In the genomic region with DNA sequence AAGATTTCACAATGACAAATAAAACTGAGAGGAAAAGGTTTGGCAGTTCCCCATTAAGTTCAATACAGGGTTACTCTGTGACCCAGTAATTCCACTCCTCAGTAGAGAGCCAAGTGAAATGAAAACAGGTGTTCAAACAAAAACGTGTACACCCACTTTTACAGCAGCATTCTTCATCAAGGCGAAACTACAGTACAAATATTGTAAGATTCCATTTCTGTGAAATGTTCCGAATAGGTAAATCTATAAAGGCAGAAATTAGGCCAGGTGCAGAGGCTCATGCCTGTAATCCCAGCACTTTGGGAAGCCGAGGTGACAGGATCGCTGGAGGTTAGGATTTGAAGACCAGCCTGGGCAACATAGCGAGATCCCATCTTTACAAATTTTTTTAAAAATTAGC, we compare ENCODE assay signal across 16 cellular contexts. TPM values are rescaled to one million over a fixed set of nuclear protein-coding genes. Genes with fewer than 3 reads are reported as not detected.
DNase-seq lines count a peak whose midpoint lies in the region; ATAC-seq and TF ChIP-seq lines count a peak whose summit lies in the region.
"Had no signal": no experiment of that assay in that cellular context is flagged by ENCODE, and none has a peak within 500 bp of the region (broad histone marks: within the 10 kb centered on the region; RNA-seq: fewer than 3 reads in every experiment).

No MANE protein-coding gene starts in this region.

- no peak for TF ChIP-seq POLR2A in stomach (IDR thresholded peaks at IDR 0.05)

- peaks cover 1% of the 10 kb centered on the region for H3K27me3 Mint-ChIP-seq in endodermal cell (ENCODE audit: insufficient read depth)

- H3K9me3 Mint-ChIP-seq in endodermal cell = peaks cover 2% of the 10 kb centered on the region

- H3K4me1 Mint-ChIP-seq in endodermal cell = peaks cover 15% of the 10 kb centered on the region

- TF ChIP-seq CTCF in endodermal cell (conservative IDR thresholded peaks at IDR 0.05) (no peak), stomach (IDR thresholded peaks at IDR 0.05) (no peak), right atrium auricular region (IDR thresholded peaks at IDR 0.05) (no peak)

- ATAC-seq in GM19035 (IDR thresholded peaks at IDR 0.05; ENCODE audit: unreplicated experiment) = no peak

- no peak overlapping the region for H3K9ac ChIP-seq in endodermal cell (ENCODE audit: extremely low read depth, low read length, poor library complexity, severe bottlenecking)

- 87 to 93% methylated on average over 6 of the region's 6 CpGs for WGBS in endodermal cell (ENCODE audit: insufficient coverage in 1 of 2, insufficient read length in 1 of 2), 2 experiments
- WGBS in stomach, 5 donors = 28 to 56% (median 44%) methylated on average over 6 of the region's 6 CpGs

- H3K4me3 Mint-ChIP-seq in endodermal cell = no peak overlapping the region

- no peaks in the 10 kb centered on the region for H3K36me3 ChIP-seq in endodermal cell (ENCODE audit: control insufficient read depth, insufficient read depth, low read length)
- no peaks in the 10 kb centered on the region for H3K36me3 ChIP-seq in stomach
- H3K36me3 ChIP-seq in right atrium auricular region = no peaks in the 10 kb centered on the region
- H3K36me3 ChIP-seq: brain microvascular endothelial cell, SJSA1, suprapubic skin had no signal

- H3K9me3 ChIP-seq in endodermal cell (ENCODE audit: control insufficient read depth, low read length) = no peaks in the 10 kb centered on the region
- H3K9me3 ChIP-seq in stomach = no peaks in the 10 kb centered on the region
- H3K9me3 ChIP-seq in right atrium auricular region = no peaks in the 10 kb centered on the region
- H3K9me3 ChIP-seq: SJSA1, suprapubic skin had no signal

- peaks cover 4% of the 10 kb centered on the region for H3K4me1 ChIP-seq in endodermal cell (ENCODE audit: control insufficient read depth, insufficient read depth, low read length)
- H3K4me1 ChIP-seq in stomach = peaks cover 38 to 94% (median 59%) of the 10 kb centered on the region in 4 donors
- H3K4me1 ChIP-seq in right atrium auricular region = peaks cover 0 to 33% of the 10 kb centered on the region in 2 donors

- H3K27me3 ChIP-seq in endodermal cell (ENCODE audit: control insufficient read depth, insufficient read depth, low read length, poor library complexity, severe bottlenecking) = no peaks in the 10 kb centered on the region
- peaks cover 0 to under 1% (median 0%) of the 10 kb centered on the region in 3 donors for H3K27me3 ChIP-seq in stomach
- H3K27me3 ChIP-seq in right atrium auricular region = no peaks in the 10 kb centered on the region
- H3K27me3 ChIP-seq: brain microvascular endothelial cell, SJSA1, suprapubic skin had no signal

- H3K4me3 ChIP-seq in endodermal cell (ENCODE audit: low read length) (no peak overlapping the region), stomach (no peak overlapping the region), right atrium auricular region (no peak overlapping the region)
- H3K4me3 ChIP-seq: SJSA1, suprapubic skin had no signal

- peak overlapping the region; percentile 48 for H3K27ac Mint-ChIP-seq in endodermal cell

- TF ChIP-seq EP300 in stomach (IDR thresholded peaks at IDR 0.05) = no peak

- no peaks in the 10 kb centered on the region for H3K36me3 Mint-ChIP-seq in endodermal cell (ENCODE audit: low read depth)

- H3K27ac ChIP-seq in endodermal cell (ENCODE audit: low read depth, low read length) = no peak overlapping the region
- peak overlapping the region; percentile 77 to 88 (median 86) for H3K27ac ChIP-seq in stomach
- H3K27ac ChIP-seq in right atrium auricular region = no peak overlapping the region
- H3K27ac ChIP-seq: brain microvascular endothelial cell, SJSA1, suprapubic skin had no signal

- DNase-seq in NCI-H1105 treated with DMSO at 0.1 percent for 48 hours (lab: John Stamatoyannopoulos, UW) (peak; percentile 24), NCI-H1105 (lab: John Stamatoyannopoulos, UW) (no peak), NCI-H2196 treated with DMSO at 0.1 percent for 48 hours (lab: John Stamatoyannopoulos, UW; ENCODE audit: unreplicated experiment) (peak; percentile 50), endodermal cell (no peak), stomach (peak; percentile 63), right atrium auricular region (ENCODE audit: low spot score) (no peak), NCI-H1436 (lab: John Stamatoyannopoulos, UW) (no peak)
- DNase-seq: activated naive CD4-positive, alpha-beta T cell treated with Interleukin-2 at 50 U/mL for 16 hours; brain microvascular endothelial cell; NCI-H526 had no signal

- intact Hi-C loops in stomach (cut with DNase I; ENCODE audit: low total_unique reads) = no loop called here

RNA-seq across cellular contexts. Expression of a gene that starts 8.9 kb away (rescaled TPM):
- total RNA-seq in endodermal cell (1 to 10 TPM in 1 of 2 donors, under 1 TPM in 1; 0.90 to 2.2 TPM), stomach (100 to 1,000 TPM in 1 of 5 donors, 10 to 100 TPM in 4; 17.3 to 102 (median 46.9) TPM), right atrium auricular region (1 to 10 TPM; 1.1 to 2.7 TPM)
- polyA plus RNA-seq in endodermal cell (2013, experiment 1 of 2) = 15.5 TPM
- 18.2 TPM for polyA plus RNA-seq in endodermal cell (2013, experiment 2 of 2)
- polyA plus RNA-seq in stomach = 100 to 1,000 TPM in 1 of 3 donors, 10 to 100 TPM in 2; 14.2 to 134 (median 44.5) TPM

RNA-seq across cellular contexts. Expression of a gene that starts 20.4 kb away (rescaled TPM):
- not detected for total RNA-seq in endodermal cell
- 0.21 TPM for polyA plus RNA-seq in endodermal cell (2013, experiment 1 of 2)
- 0.21 TPM for polyA plus RNA-seq in endodermal cell (2013, experiment 2 of 2)
- total RNA-seq in stomach = 10 to 100 TPM in 1 of 5 donors, 1 to 10 TPM in 2, not detected in 2; 2.9 to 11.2 (median 7.2) TPM
- 1 to 10 TPM in 2 of 3 donors, under 1 TPM in 1; 0.98 to 2.4 (median 1.7) TPM for polyA plus RNA-seq in stomach
- 1 to 10 TPM; 2.6 to 6.8 TPM for total RNA-seq in right atrium auricular region
- total RNA-seq: A673, glomerular endothelial cell, MCF 10A, SJSA1 had no signal

RNA-seq across cellular contexts. Expression of a gene that starts 36.6 kb away (rescaled TPM):
- total RNA-seq in endodermal cell (1 to 10 TPM; 7.7 to 9.0 TPM), stomach (10 to 100 TPM in 4 of 5 donors, 1 to 10 TPM in 1; 8.0 to 58.9 (median 22.9) TPM), right atrium auricular region (10 to 100 TPM; 16.4 to 20.6 TPM)
- 56.3 TPM for polyA plus RNA-seq in endodermal cell (2013, experiment 1 of 2)
- 66.8 TPM for polyA plus RNA-seq in endodermal cell (2013, experiment 2 of 2)
- 10 to 100 TPM in 2 of 3 donors, 1 to 10 TPM in 1; 8.4 to 40.0 (median 31.8) TPM for polyA plus RNA-seq in stomach

RNA-seq across cellular contexts. Expression of a gene that starts 42.2 kb away (rescaled TPM):
- total RNA-seq in endodermal cell (10 to 100 TPM; 35.9 to 43.5 TPM), stomach (100 to 1,000 TPM in 1 of 5 donors, 10 to 100 TPM in 4; 22.8 to 253 (median 39.7) TPM), right atrium auricular region (10 to 100 TPM; 31.7 to 59.5 TPM)
- polyA plus RNA-seq in endodermal cell (2013, experiment 1 of 2) = 154 TPM
- 157 TPM for polyA plus RNA-seq in endodermal cell (2013, experiment 2 of 2)
- 10 to 100 TPM; 49.9 to 77.6 (median 54.4) TPM for polyA plus RNA-seq in stomach

RNA-seq across cellular contexts. Expression of a gene that starts 54.1 kb away (rescaled TPM):
- total RNA-seq in endodermal cell (100 to 1,000 TPM; 252 to 276 TPM), stomach (100 to 1,000 TPM in 2 of 5 donors, 10 to 100 TPM in 3; 24.1 to 185 (median 98.6) TPM), right atrium auricular region (10 to 100 TPM; 68.5 to 97.3 TPM)
- polyA plus RNA-seq in endodermal cell (2013, experiment 1 of 2) = 273 TPM
- polyA plus RNA-seq in endodermal cell (2013, experiment 2 of 2) = 240 TPM
- 100 to 1,000 TPM; 114 to 181 (median 173) TPM for polyA plus RNA-seq in stomach

Comparison
In these comparisons a context has a peak if more than half of its experiments do, and no peak if none do; other contexts are left out.
1. DNase-seq: peak in NCI-H1105 treated with DMSO at 0.1 percent for 48 hours (single experiment), NCI-H2196 treated with DMSO at 0.1 percent for 48 hours (single experiment) and stomach (single experiment); none in NCI-H1105 (single experiment), endodermal cell (single experiment), right atrium auricular region (single experiment) and NCI-H1436 (single experiment).
2. H3K27ac ChIP-seq: peak in stomach (5 of 5); none in endodermal cell (single experiment) and right atrium auricular region (0 of 2).
3. RNA of a gene that starts 8.9 kb away (total RNA-seq): 17.3 to 102 TPM in stomach; 1.1 to 2.7 TPM in right atrium auricular region and 0.90 to 2.2 TPM in endodermal cell; every median in the first group is over 4 times any median in the second.